In genomic region chr1:206421616-206422355, GRCh38 we compare ENCODE assay signal across 25 cellular contexts.
"Had no signal": no experiment of that assay in that cellular context is flagged by ENCODE, and none has a peak within 500 bp of the region (broad histone marks: within the 10 kb centered on the region; RNA-seq: fewer than 3 reads in every experiment).

No MANE protein-coding gene starts in this region.

- H3K9me3 ChIP-seq: adrenal gland, breast epithelium, Peyer's patch, SJCRH30 had no signal

- H3K4me3 Mint-ChIP-seq: activated CD4-positive, alpha-beta memory T cell treated with anti-CD3 and anti-CD28 coated beads, Interleukin-2, amount 10 ng/mL, durations not matched to agents 7 days and 5 days; activated naive CD8-positive, alpha-beta T cell treated with anti-CD3 and anti-CD28 coated beads, Interleukin-2, amount 10 ng/mL, durations not matched to agents 7 days and 5 days had no signal

- ATAC-seq: SK-N-SH treated with all-trans-retinoic acid at 6 μM for 48 hours had no signal

- H3K27me3 Mint-ChIP-seq: activated CD4-positive, alpha-beta memory T cell treated with anti-CD3 and anti-CD28 coated beads, Interleukin-2, amount 10 ng/mL, durations not matched to agents 7 days and 5 days; activated naive CD8-positive, alpha-beta T cell treated with anti-CD3 and anti-CD28 coated beads, Interleukin-2, amount 10 ng/mL, durations not matched to agents 7 days and 5 days had no signal

- DNase-seq: activated CD4-positive, alpha-beta memory T cell treated with anti-CD3 and anti-CD28 coated beads, Interleukin-2, amount 10 ng/mL, durations not matched to agents 7 days and 5 days; activated CD4-positive, alpha-beta T cell treated with anti-CD3 and anti-CD28 coated beads, Interleukin-2, amount 50 U/mL, for 1 hour; activated CD4-positive, CD25-positive, alpha-beta regulatory T cell; activated CD8-positive, alpha-beta memory T cell treated with anti-CD3 and anti-CD28 coated beads, Interleukin-2, amount 50 U/mL, for 4 hours; activated naive CD4-positive, alpha-beta T cell treated with anti-CD3 and anti-CD28 coated beads, Interleukin-2, amount 50 U/mL, for 16 hours; activated naive CD8-positive, alpha-beta T cell treated with anti-CD3 and anti-CD28 coated beads, Interleukin-2, amount 10 ng/mL, durations not matched to agents 7 days and 5 days; activated T-cell treated with anti-CD3 and anti-CD28 coated beads, Interleukin-2, amount 50 U/mL, for 1 hour; adrenal gland; caudate nucleus; Karpas-422; MM.1S; NCI-H1105 treated with DMSO at 0.1 percent for 48 hours; NCI-H1436 treated with DMSO at 0.1 percent for 48 hours; NCI-H1930; NCI-H2171 treated with DMSO at 0.1 percent for 48 hours; NCI-H226; NCI-H510A; NCI-H526 treated with DMSO at 0.1 percent for 48 hours; Peyer's patch; Right ventricle myocardium superior; SJCRH30; SW 1271 had no signal

- H3K4me3 ChIP-seq: adrenal gland, breast epithelium, Peyer's patch, SJCRH30 had no signal

- H3K4me1 ChIP-seq: breast epithelium, Peyer's patch had no signal

- H3K27me3 ChIP-seq: adrenal gland, breast epithelium, Peyer's patch, SJCRH30 had no signal

- H3K27ac ChIP-seq: adrenal gland, breast epithelium, Peyer's patch, RWPE1, SJCRH30 had no signal

- H3K27ac Mint-ChIP-seq: activated CD4-positive, alpha-beta memory T cell treated with anti-CD3 and anti-CD28 coated beads, Interleukin-2, amount 10 ng/mL, durations not matched to agents 7 days and 5 days; activated naive CD8-positive, alpha-beta T cell treated with anti-CD3 and anti-CD28 coated beads, Interleukin-2, amount 10 ng/mL, durations not matched to agents 7 days and 5 days had no signal

- H3K9me3 Mint-ChIP-seq: activated CD4-positive, alpha-beta memory T cell treated with anti-CD3 and anti-CD28 coated beads, Interleukin-2, amount 10 ng/mL, durations not matched to agents 7 days and 5 days; activated naive CD8-positive, alpha-beta T cell treated with anti-CD3 and anti-CD28 coated beads, Interleukin-2, amount 10 ng/mL, durations not matched to agents 7 days and 5 days had no signal

- H3K36me3 ChIP-seq: breast epithelium had no signal
